Comparison of ENCODE assay signal across 1 cellular context in the genomic region with DNA sequence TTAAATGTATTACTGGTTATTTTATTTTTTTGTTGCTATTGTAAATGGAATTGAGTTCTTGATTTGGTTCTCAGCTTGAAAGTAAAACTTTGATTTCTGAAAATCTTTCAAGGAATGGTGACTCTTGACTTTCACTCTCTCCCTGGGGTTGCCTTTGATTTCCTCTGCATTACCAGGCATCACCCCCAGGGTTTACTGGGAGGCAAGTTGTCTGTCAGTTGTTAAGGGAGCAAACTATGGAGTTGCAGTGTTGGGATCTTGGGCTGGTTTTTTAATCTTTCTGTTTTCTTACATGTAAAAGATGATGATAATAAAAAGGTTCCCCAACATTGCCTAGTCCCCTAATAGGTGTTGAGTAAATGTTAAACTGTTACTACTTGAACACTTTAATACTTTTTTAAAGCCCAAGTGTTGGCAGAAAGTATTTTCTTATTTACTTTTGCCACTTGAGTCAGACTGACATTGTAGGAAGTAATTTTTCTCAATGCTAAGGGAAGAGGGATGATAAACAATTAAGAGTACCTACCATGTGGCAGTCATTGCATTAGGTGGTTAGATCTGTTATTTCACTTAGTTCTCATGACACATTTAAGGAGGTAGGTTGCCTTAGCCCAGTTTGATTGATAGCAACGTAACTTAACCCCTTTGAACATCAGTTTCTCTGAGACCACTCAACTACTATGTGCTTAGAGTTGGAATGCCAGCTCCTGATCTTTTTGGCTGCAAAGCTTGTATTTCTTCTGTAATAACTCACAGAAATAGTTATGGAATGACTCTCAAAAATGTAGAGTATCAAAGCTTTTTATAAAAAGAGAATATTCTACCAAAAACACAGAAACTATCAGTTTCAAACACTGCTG.
TF ChIP-seq lines count a peak whose summit lies in the region.

No MANE protein-coding gene starts in this region.

TF ChIP-seq in K562, 482 proteins besides CTCF, POLR2A, EP300 and RAD21 (continued from another document):
- TF ChIP-seq ZNF589 (CRISPR knock-in tag; IDR thresholded peaks at IDR 0.05; ENCODE audit: low read depth) (no peak), TSC22D4 (tag; IDR thresholded peaks at IDR 0.05) (no peak), TGIF2 (CRISPR knock-in tag; IDR thresholded peaks at IDR 0.05) (no peak), HNRNPL (IDR thresholded peaks at IDR 0.05; ENCODE audit: low read depth, low read length) (no peak), GABPB2 (CRISPR knock-in tag; conservative IDR thresholded peaks at IDR 0.05) (no peak), HMGN3 (IDR thresholded peaks at IDR 0.05; ENCODE audit: borderline replicate concordance, extremely low read depth, insufficient read length, low read depth, low read length) (no peak), COPS2 (conservative IDR thresholded peaks at IDR 0.05) (no peak), HDAC3 (IDR thresholded peaks at IDR 0.05; ENCODE audit: borderline replicate concordance, partially characterized antibody) (no peak), HEY1 (CRISPR knock-in tag; IDR thresholded peaks at IDR 0.05; ENCODE audit: borderline replicate concordance) (no peak), FOXK2 (conservative IDR thresholded peaks at IDR 0.05 in 1 of 2, IDR thresholded peaks at IDR 0.05 in 1 of 2; ENCODE audit: low read depth in 2 of 2) (no peak)
- TF ChIP-seq, protein P1, sequence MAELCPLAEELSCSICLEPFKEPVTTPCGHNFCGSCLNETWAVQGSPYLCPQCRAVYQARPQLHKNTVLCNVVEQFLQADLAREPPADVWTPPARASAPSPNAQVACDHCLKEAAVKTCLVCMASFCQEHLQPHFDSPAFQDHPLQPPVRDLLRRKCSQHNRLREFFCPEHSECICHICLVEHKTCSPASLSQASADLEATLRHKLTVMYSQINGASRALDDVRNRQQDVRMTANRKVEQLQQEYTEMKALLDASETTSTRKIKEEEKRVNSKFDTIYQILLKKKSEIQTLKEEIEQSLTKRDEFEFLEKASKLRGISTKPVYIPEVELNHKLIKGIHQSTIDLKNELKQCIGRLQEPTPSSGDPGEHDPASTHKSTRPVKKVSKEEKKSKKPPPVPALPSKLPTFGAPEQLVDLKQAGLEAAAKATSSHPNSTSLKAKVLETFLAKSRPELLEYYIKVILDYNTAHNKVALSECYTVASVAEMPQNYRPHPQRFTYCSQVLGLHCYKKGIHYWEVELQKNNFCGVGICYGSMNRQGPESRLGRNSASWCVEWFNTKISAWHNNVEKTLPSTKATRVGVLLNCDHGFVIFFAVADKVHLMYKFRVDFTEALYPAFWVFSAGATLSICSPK (IDR thresholded peaks at IDR 0.05; ENCODE audit: borderline replicate concordance), result no peak
TF ChIP-seq in K562: peak in this region for 0.
